15 cellular contexts compared by ENCODE assay signal in the genomic region with DNA sequence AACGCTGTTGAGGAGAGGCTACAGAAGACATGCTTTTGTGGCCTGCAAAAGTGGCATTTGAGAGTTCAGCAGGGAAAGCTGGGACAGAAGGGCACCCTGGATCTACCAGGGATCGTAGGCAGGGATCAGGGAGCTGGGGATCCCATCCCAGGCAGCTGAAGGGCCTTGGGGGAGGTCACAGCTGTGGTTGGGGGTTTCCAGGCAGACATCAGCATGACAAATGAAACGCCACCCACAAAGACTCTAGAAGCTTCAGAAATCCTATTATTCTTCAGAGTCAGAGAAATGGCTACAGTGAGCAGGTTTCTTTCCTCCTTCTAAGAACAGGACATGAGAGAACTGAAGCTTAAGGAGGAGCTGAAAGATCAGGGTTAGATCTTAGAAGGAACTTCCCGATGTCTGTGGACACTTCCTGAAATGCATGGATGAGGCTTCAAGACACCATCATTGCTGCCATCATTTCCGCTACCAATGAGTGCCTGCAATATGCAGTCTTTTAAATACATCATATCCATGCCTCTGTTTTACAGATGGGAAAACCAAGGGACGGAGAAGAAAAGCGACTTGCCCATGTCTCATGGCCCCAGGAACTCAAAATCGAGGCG.
DNase-seq lines count a peak whose midpoint lies in the region; ATAC-seq, FAIRE-seq and TF ChIP-seq lines count a peak whose summit lies in the region.
"Had no signal": no experiment of that assay in that cellular context is flagged by ENCODE, and none has a peak within 500 bp of the region (broad histone marks: within the 10 kb centered on the region; RNA-seq: fewer than 3 reads in every experiment).

No MANE protein-coding gene starts in this region.

- peaks cover 2% of the 10 kb centered on the region for H3K36me3 ChIP-seq in astrocyte (ENCODE audit: insufficient read depth, low read length)

- H3K36me3 Mint-ChIP-seq in HFFc6 (ENCODE audit: low read depth) (peaks cover 6% of the 10 kb centered on the region; the same call in 1 of the 2 replicates), astrocyte (ENCODE audit: low read depth, unreplicated experiment) (peaks cover 11% of the 10 kb centered on the region)
- no peaks in the 10 kb centered on the region for H3K36me3 Mint-ChIP-seq in natural killer cell treated with Interleukin-12 subunit alpha and Interleukin-12 subunit beta and Interleukin-15 and Interleukin-18, amount 100 ng/mL, for 72 hours

- H3K27me3 Mint-ChIP-seq in HFFc6 (ENCODE audit: insufficient read depth) (no peaks in the 10 kb centered on the region), astrocyte (ENCODE audit: low read depth, unreplicated experiment) (no peaks in the 10 kb centered on the region)
- H3K27me3 Mint-ChIP-seq in natural killer cell treated with Interleukin-12 subunit alpha and Interleukin-12 subunit beta and Interleukin-15 and Interleukin-18, amount 100 ng/mL, for 72 hours = no peaks in the 10 kb centered on the region
- H3K27me3 Mint-ChIP-seq: naive thymus-derived CD8-positive, alpha-beta T cell had no signal

- no peak overlapping the region for H3K4me3 ChIP-seq in astrocyte (ENCODE audit: insufficient read depth, low read depth, low read length)
- H3K4me3 ChIP-seq: coronary artery had no signal

- H3K9me3 Mint-ChIP-seq in HFFc6 (no peaks in the 10 kb centered on the region), astrocyte (ENCODE audit: unreplicated experiment) (peaks cover 2% of the 10 kb centered on the region)
- no peaks in the 10 kb centered on the region for H3K9me3 Mint-ChIP-seq in natural killer cell treated with Interleukin-12 subunit alpha and Interleukin-12 subunit beta and Interleukin-15 and Interleukin-18, amount 100 ng/mL, for 72 hours
- H3K9me3 Mint-ChIP-seq: naive thymus-derived CD8-positive, alpha-beta T cell had no signal

- no peak for FAIRE-seq in astrocyte (lab: Jason Lieb, UNC)
- FAIRE-seq: HTR-8/SVneo had no signal

- peak overlapping the region; percentile 57 for H3K4me2 ChIP-seq in astrocyte (ENCODE audit: low read length)

- no peaks in the 10 kb centered on the region for H3K27me3 ChIP-seq in astrocyte (ENCODE audit: insufficient read depth, low read length)

- peak overlapping the region; percentile 41 for H3K9ac ChIP-seq in astrocyte (ENCODE audit: low read length)

- peaks cover 32% of the 10 kb centered on the region for H3K4me1 ChIP-seq in astrocyte (ENCODE audit: insufficient read depth, low read length)

- H3K9me3 ChIP-seq in astrocyte (ENCODE audit: insufficient read depth, low read depth, low read length) = no peaks in the 10 kb centered on the region

- no peak for ATAC-seq in natural killer cell treated with Interleukin-12 subunit alpha and Interleukin-12 subunit beta and Interleukin-15 and Interleukin-18, amount 100 ng/mL, for 72 hours
- no peak for ATAC-seq in HG02885 (IDR thresholded peaks at IDR 0.05; ENCODE audit: poor library complexity, unreplicated experiment)
- ATAC-seq: left cardiac atrium; naive thymus-derived CD8-positive, alpha-beta T cell had no signal

- DNase-seq in GF-D8 (lab: John Stamatoyannopoulos, UW) (peak; percentile 29), HFFc6 (no peak), astrocyte (ENCODE audit: low read depth) (peak; percentile 18), NK-92 (lab: John Stamatoyannopoulos, UW; ENCODE audit: unreplicated experiment) (no peak), 8988T (no peak)
- no peak for DNase-seq in natural killer cell treated with Interleukin-12 subunit alpha and Interleukin-12 subunit beta and Interleukin-15 and Interleukin-18, amount 100 ng/mL, for 72 hours (ENCODE audit: low spot score)
- DNase-seq: activated CD8-positive, alpha-beta memory T cell treated with anti-CD3 and anti-CD28 coated beads, Interleukin-2, amount 50 U/mL, for 4 hours; anterior cingulate cortex; Calu3; left cardiac atrium; NCI-H1048 had no signal

- no peaks in the 10 kb centered on the region for H3K79me2 ChIP-seq in astrocyte (ENCODE audit: insufficient read depth, low read length)

- H3K27ac Mint-ChIP-seq in HFFc6 (peak overlapping the region; percentile 78; the same call in 1 of the 2 replicates), astrocyte (ENCODE audit: unreplicated experiment) (peak overlapping the region; percentile 93)
- peak overlapping the region in 1 of 2 donors; percentile 52 for H3K27ac Mint-ChIP-seq in natural killer cell treated with Interleukin-12 subunit alpha and Interleukin-12 subunit beta and Interleukin-15 and Interleukin-18, amount 100 ng/mL, for 72 hours

- H3K27ac ChIP-seq in astrocyte (ENCODE audit: low read depth, low read length) = peak overlapping the region; percentile 27
- H3K27ac ChIP-seq: coronary artery had no signal

- TF ChIP-seq CTCF in HFFc6 (IDR thresholded peaks at IDR 0.05) (no peak), astrocyte (IDR thresholded peaks at IDR 0.05; ENCODE audit: insufficient read depth, low read depth, low read length) (no peak)

- peaks cover 30% of the 10 kb centered on the region for H3K4me1 Mint-ChIP-seq in HFFc6 (ENCODE audit: low read depth)
- H3K4me1 Mint-ChIP-seq in astrocyte (ENCODE audit: low read depth, unreplicated experiment) = peaks cover 38% of the 10 kb centered on the region
- peaks cover 20 to 36% of the 10 kb centered on the region in 2 donors for H3K4me1 Mint-ChIP-seq in natural killer cell treated with Interleukin-12 subunit alpha and Interleukin-12 subunit beta and Interleukin-15 and Interleukin-18, amount 100 ng/mL, for 72 hours (ENCODE audit: low read depth in 2 of 2)

- no peak overlapping the region for H2AFZ ChIP-seq in astrocyte (ENCODE audit: low read depth, low read length)

- H3K4me3 Mint-ChIP-seq in HFFc6 (no peak overlapping the region), astrocyte (ENCODE audit: unreplicated experiment) (peak overlapping the region; percentile 50)
- H3K4me3 Mint-ChIP-seq in natural killer cell treated with Interleukin-12 subunit alpha and Interleukin-12 subunit beta and Interleukin-15 and Interleukin-18, amount 100 ng/mL, for 72 hours = peak overlapping the region; percentile 55

- H4K20me1 ChIP-seq in astrocyte (ENCODE audit: insufficient read depth, low read length) = no peaks in the 10 kb centered on the region

Comparison
In these comparisons a context has a peak if more than half of its experiments do, and no peak if none do; other contexts are left out.
1. DNase-seq: peak in GF-D8 (single experiment) and astrocyte (single experiment); none in HFFc6 (single experiment), natural killer cell treated with Interleukin-12 subunit alpha and Interleukin-12 subunit beta and Interleukin-15 and Interleukin-18, amount 100 ng/mL, for 72 hours (single experiment), NK-92 (single experiment) and 8988T (single experiment).